ENCODE assay signal across 16 cellular contexts in the genomic region with DNA sequence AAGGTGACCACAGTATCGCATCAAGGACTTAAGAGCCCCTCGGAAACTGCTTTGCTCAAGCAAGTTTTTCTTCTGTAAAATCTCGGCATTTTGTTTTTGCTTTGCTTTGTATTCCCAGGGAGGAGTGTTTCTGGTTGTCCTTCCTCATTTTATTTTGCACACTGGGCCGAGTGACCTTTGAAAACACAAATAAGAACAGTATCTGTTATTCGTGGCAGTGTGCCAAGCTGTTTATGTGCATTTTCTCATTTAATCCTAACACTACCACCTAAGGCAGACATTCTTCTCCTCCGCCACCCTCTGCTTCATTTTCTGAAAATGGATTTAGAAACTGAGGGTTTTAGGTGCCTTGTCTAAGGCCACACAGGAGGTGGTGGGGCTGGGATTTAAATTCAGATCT.
"Had no signal": no experiment of that assay in that cellular context is flagged by ENCODE, and none has a peak within 500 bp of the region (broad histone marks: within the 10 kb centered on the region; RNA-seq: fewer than 3 reads in every experiment).

No MANE protein-coding gene starts in this region.

- H3K4me3 Mint-ChIP-seq: activated CD4-positive, alpha-beta memory T cell treated with anti-CD3 and anti-CD28 coated beads for 36 hours; activated naive CD8-positive, alpha-beta T cell treated with anti-CD3 and anti-CD28 coated beads, Interleukin-2, amount 10 ng/mL, durations not matched to agents 7 days and 5 days; memory B cell; T-helper 2 cell treated with Interferon-gamma antibody and Interleukin-4, amounts not matched to agents 5 μg/mL and 100 μg/mL, for 36 hours had no signal

- H3K27me3 ChIP-seq: gastroesophageal sphincter, pancreas, transverse colon had no signal

- H3K4me1 ChIP-seq: pancreas, transverse colon had no signal

- H3K36me3 ChIP-seq: pancreas had no signal

- H3K9me3 Mint-ChIP-seq: activated CD4-positive, alpha-beta memory T cell treated with anti-CD3 and anti-CD28 coated beads for 36 hours; activated naive CD8-positive, alpha-beta T cell treated with anti-CD3 and anti-CD28 coated beads, Interleukin-2, amount 10 ng/mL, durations not matched to agents 7 days and 5 days; T-helper 2 cell treated with Interferon-gamma antibody and Interleukin-4, amounts not matched to agents 5 μg/mL and 100 μg/mL, for 36 hours had no signal

- H3K36me3 Mint-ChIP-seq: activated CD4-positive, alpha-beta memory T cell treated with anti-CD3 and anti-CD28 coated beads for 36 hours; activated naive CD8-positive, alpha-beta T cell treated with anti-CD3 and anti-CD28 coated beads, Interleukin-2, amount 10 ng/mL, durations not matched to agents 7 days and 5 days; memory B cell had no signal

- H3K27ac Mint-ChIP-seq: activated CD4-positive, alpha-beta memory T cell treated with anti-CD3 and anti-CD28 coated beads for 36 hours; activated naive CD8-positive, alpha-beta T cell treated with anti-CD3 and anti-CD28 coated beads, Interleukin-2, amount 10 ng/mL, durations not matched to agents 7 days and 5 days; memory B cell; T-helper 2 cell treated with Interferon-gamma antibody and Interleukin-4, amounts not matched to agents 5 μg/mL and 100 μg/mL, for 36 hours had no signal

- DNase-seq: activated CD4-positive, alpha-beta memory T cell treated with anti-CD3 and anti-CD28 coated beads for 36 hours; activated CD4-positive, alpha-beta T cell treated with anti-CD3 and anti-CD28 coated beads for 1 hour; activated gamma-delta T cell treated with Interleukin-2 at 50 U/mL for 16 hours; activated naive CD8-positive, alpha-beta T cell treated with anti-CD3 and anti-CD28 coated beads, Interleukin-2, amount 10 ng/mL, durations not matched to agents 7 days and 5 days; activated T-cell treated with anti-CD3 and anti-CD28 coated beads, Interleukin-2, amount 50 U/mL, for 48 hours; anterior cingulate cortex; left ventricle myocardium inferior; pancreas; retina; SW 1271; transverse colon had no signal

- ATAC-seq: gastroesophageal sphincter, pancreas had no signal

- H3K27ac ChIP-seq: epithelial cell of prostate, gastroesophageal sphincter, left ventricle myocardium inferior, pancreas, skin epidermis, transverse colon had no signal

- H3K9me3 ChIP-seq: gastroesophageal sphincter, left ventricle myocardium inferior, pancreas, transverse colon had no signal

- H3K4me3 ChIP-seq: gastroesophageal sphincter, left ventricle myocardium inferior, pancreas, skin epidermis, transverse colon had no signal
